In the genomic region with DNA sequence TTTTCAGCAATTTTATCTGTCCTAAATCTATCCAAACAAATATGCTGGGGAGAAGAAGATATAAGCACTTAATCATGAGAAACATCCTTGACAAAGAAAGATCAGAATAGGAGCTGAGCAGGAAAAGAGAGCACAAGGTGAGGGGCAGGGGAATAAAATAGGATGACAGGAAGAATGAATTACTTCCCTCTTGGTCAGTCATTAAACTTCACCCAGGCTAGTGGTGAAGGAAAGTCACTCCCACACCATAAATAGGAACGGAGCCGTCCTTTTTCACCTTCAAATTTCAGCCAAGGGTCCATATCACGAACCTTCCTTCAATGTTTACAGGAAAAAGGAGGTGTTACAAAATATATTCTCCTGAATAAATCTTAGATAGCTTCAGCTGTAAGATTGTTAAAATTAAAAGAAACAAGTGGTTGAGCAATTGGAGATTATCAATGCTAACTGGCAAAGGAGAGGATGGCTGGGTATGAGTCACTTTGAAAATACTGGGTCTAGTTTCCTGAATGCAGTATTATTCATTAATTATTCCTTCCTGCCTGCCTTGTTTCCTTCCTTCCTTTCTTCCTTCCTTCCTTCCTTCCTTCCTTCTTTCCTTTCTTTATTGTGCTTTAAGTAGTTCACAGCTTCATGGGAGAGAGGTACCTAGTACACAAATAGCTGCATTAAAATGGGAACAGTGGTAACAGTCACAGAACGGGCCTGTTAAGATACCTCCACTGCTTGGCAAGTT, we compare ENCODE assay signal across 16 cellular contexts.
DNase-seq lines count a peak whose midpoint lies in the region; ATAC-seq and TF ChIP-seq lines count a peak whose summit lies in the region.
"Had no signal": no experiment of that assay in that cellular context is flagged by ENCODE, and none has a peak within 500 bp of the region (broad histone marks: within the 10 kb centered on the region; RNA-seq: fewer than 3 reads in every experiment).

No MANE protein-coding gene starts in this region.

- ATAC-seq in GM18909 (IDR thresholded peaks at IDR 0.05; ENCODE audit: poor library complexity, unreplicated experiment) (no peak), GM19397 (IDR thresholded peaks at IDR 0.05; ENCODE audit: unreplicated experiment) (no peak)
- ATAC-seq: activated CD8-positive, alpha-beta T cell treated with anti-CD3 and anti-CD28 coated beads for 36 hours; esophagus mucosa had no signal

- no peak overlapping the region for H3K4me3 ChIP-seq in astrocyte of the spinal cord (ENCODE audit: low read depth, low read length)
- H3K4me3 ChIP-seq: upper lobe of left lung had no signal

- H3K4me1 Mint-ChIP-seq in osteocyte (ENCODE audit: unreplicated experiment), result no peaks in the 10 kb centered on the region

- no peaks in the 10 kb centered on the region for H3K9me3 Mint-ChIP-seq in osteocyte (ENCODE audit: unreplicated experiment)

- TF ChIP-seq CTCF in astrocyte of the spinal cord (IDR thresholded peaks at IDR 0.05; ENCODE audit: low read depth, low read length), result no peak
- TF ChIP-seq CTCF in osteocyte (IDR thresholded peaks at IDR 0.05), result no peak

- H3K27ac Mint-ChIP-seq in osteocyte (ENCODE audit: unreplicated experiment), result no peak overlapping the region
- H3K27ac Mint-ChIP-seq: activated CD8-positive, alpha-beta T cell treated with anti-CD3 and anti-CD28 coated beads for 36 hours had no signal

- H3K4me3 Mint-ChIP-seq in osteocyte (ENCODE audit: unreplicated experiment), result no peak overlapping the region
- H3K4me3 Mint-ChIP-seq: activated CD8-positive, alpha-beta T cell treated with anti-CD3 and anti-CD28 coated beads for 36 hours had no signal

- no peaks in the 10 kb centered on the region for H3K36me3 Mint-ChIP-seq in osteocyte (ENCODE audit: unreplicated experiment)

- in situ Hi-C loops in astrocyte of the spinal cord (cut with HindIII; ENCODE audit: low sequenced_read_pairs), result no loop called here

- DNase-seq in AG08396 (ENCODE audit: low spot score) (peak; percentile 19), Kasumi-1 (lab: John Stamatoyannopoulos, UW) (peak; percentile 10 to 13), astrocyte of the spinal cord (ENCODE audit: low read depth, low spot score) (peak; percentile 11), kidney glomerular epithelial cell (lab: John Stamatoyannopoulos, UW) (peak; percentile 30), dermis blood vessel endothelial cell (no peak), osteocyte (ENCODE audit: extremely low spot score, unreplicated experiment) (no peak)
- DNase-seq: activated CD8-positive, alpha-beta T cell treated with anti-CD3 and anti-CD28 coated beads for 36 hours; activated gamma-delta T cell treated with Interleukin-2 at 50 U/mL for 16 hours; cerebellar nuclear complex; NCI-H146; NCI-H526 treated with DMSO at 0.1 percent for 48 hours; SHP77 treated with DMSO at 0.1 percent for 48 hours; upper lobe of left lung had no signal

- H3K27me3 Mint-ChIP-seq in osteocyte (ENCODE audit: unreplicated experiment), result peaks cover 4% of the 10 kb centered on the region
- H3K27me3 Mint-ChIP-seq: activated CD8-positive, alpha-beta T cell treated with anti-CD3 and anti-CD28 coated beads for 36 hours had no signal

Comparison
In these comparisons a context has a peak if more than half of its experiments do, and no peak if none do; other contexts are left out.
1. DNase-seq: peak in AG08396 (single experiment), Kasumi-1 (2 of 2), astrocyte of the spinal cord (single experiment) and kidney glomerular epithelial cell (single experiment); none in dermis blood vessel endothelial cell (single experiment) and osteocyte (single experiment).